In genomic region chr3:80889643-80890042, GRCh38 we compare ENCODE assay signal across 20 cellular contexts.
"Had no signal": no experiment of that assay in that cellular context is flagged by ENCODE, and none has a peak within 500 bp of the region (broad histone marks: within the 10 kb centered on the region; RNA-seq: fewer than 3 reads in every experiment).

No MANE protein-coding gene starts in this region.

- DNase-seq: activated CD4-positive, alpha-beta T cell treated with anti-CD3 and anti-CD28 coated beads for 4 hours; activated CD4-positive, alpha-beta T cell treated with anti-CD3 and anti-CD28 coated beads, Interleukin-2, amount 50 U/mL, for 48 hours; activated CD8-positive, alpha-beta memory T cell treated with anti-CD3 and anti-CD28 coated beads, Interleukin-2, amount 10 ng/mL, durations not matched to agents 7 days and 5 days; activated effector memory CD4-positive, alpha-beta T cell treated with Interleukin-2 at 50 U/mL for 16 hours; activated naive CD4-positive, alpha-beta T cell; activated T-cell treated with anti-CD3 and anti-CD28 coated beads, Interleukin-2, amount 50 U/mL, for 24 hours; aorta; central memory CD4-positive, alpha-beta T cell; NCI-H1092; NCI-H1417 treated with DMSO at 0.1 percent for 48 hours; NCI-H1694; NCI-H2029; NCI-H345; NCI-H510A; NCI-H526 treated with DMSO at 0.1 percent for 48 hours; NCI-H82; Right ventricle myocardium superior; SJCRH30 had no signal

- ATAC-seq: activated CD4-positive, CD25-positive, alpha-beta regulatory T cell treated with anti-CD3 and anti-CD28 coated beads, Interleukin-2, amount 50 U/mL, for 24 hours; activated CD8-positive, alpha-beta memory T cell treated with anti-CD3 and anti-CD28 coated beads, Interleukin-2, amount 10 ng/mL, durations not matched to agents 7 days and 5 days; Panc1 had no signal
